8 cellular contexts compared by ENCODE assay signal in genomic region chr3:197730200-197730599, GRCh38. TPM values are rescaled to one million over a fixed set of nuclear protein-coding genes. Genes with fewer than 3 reads are reported as not detected.
DNase-seq lines count a peak whose midpoint lies in the region; ATAC-seq and TF ChIP-seq lines count a peak whose summit lies in the region.

No MANE protein-coding gene starts in this region.

- TF ChIP-seq CTCF in AG04450 (IDR thresholded peaks at IDR 0.05; ENCODE audit: low read depth, low read length) (no peak), GM23338 (conservative IDR thresholded peaks at IDR 0.05; ENCODE audit: low read depth in 2 of 2) (no peak), SK-N-SH (IDR thresholded peaks at IDR 0.05) (no peak), fibroblast of villous mesenchyme (IDR thresholded peaks at IDR 0.05; ENCODE audit: insufficient read depth, low read depth, low read length) (no peak), colonic mucosa (IDR thresholded peaks at IDR 0.05) (no peak)

- H3K9ac ChIP-seq in SK-N-SH (no peak overlapping the region), colonic mucosa (ENCODE audit: low read depth in 2 of 2, low read length in 2 of 2) (no peak overlapping the region)

- no peak overlapping the region for H3K4me2 ChIP-seq in GM23338
- H3K4me2 ChIP-seq in SK-N-SH = 0 out of 2 replicates have a peak overlapping the region, but pooled peaks have one; percentile 17

- H3K27me3 ChIP-seq in AG04450 (ENCODE audit: control insufficient read depth, insufficient read depth, low read length) (no peaks in the 10 kb centered on the region), GM23338 (ENCODE audit: insufficient read depth) (no peaks in the 10 kb centered on the region), SK-N-SH (ENCODE audit: insufficient read depth) (no peaks in the 10 kb centered on the region), colonic mucosa (no peaks in the 10 kb centered on the region)

- CTCF ChIA-PET in AG04450 (lab: Charles Lee) = no interaction called here
- CTCF ChIA-PET in SK-N-SH (lab: Yijun Ruan, JAX) = interaction anchor here (1.1 kb wide), 1 partner anchor 132 kb away, joined by 4 read pairs; no protein-coding TSS in a partner anchor

- H4K20me1 ChIP-seq in GM23338 (replicated peaks; ENCODE audit: insufficient read depth) (no peaks in the 10 kb centered on the region), SK-N-SH (ENCODE audit: insufficient read depth) (no peaks in the 10 kb centered on the region)

- peak overlapping the region; percentile 57 for H3K27ac ChIP-seq in AG04450 (ENCODE audit: low read depth, low read length)
- no peak overlapping the region for H3K27ac ChIP-seq in GM23338 (ENCODE audit: low read depth)
- peak overlapping the region in 1 of 2 experiments; percentile 22; a peak in 1 of 4 replicates for H3K27ac ChIP-seq in SK-N-SH (ENCODE audit: low read depth in 2 of 2, low read length in 1 of 2)
- no peak overlapping the region for H3K27ac ChIP-seq in colonic mucosa

- no peak for DNase-seq in AG04450 (ENCODE audit: low read depth, low spot score)
- DNase-seq in GM23338 (ENCODE audit: low spot score) = peak; percentile 39
- DNase-seq in SK-N-SH = no peak
- DNase-seq in fibroblast of villous mesenchyme (ENCODE audit: low read depth) = peak; percentile 79
- DNase-seq in DMS153 treated with DMSO at 0.1 percent for 48 hours (lab: John Stamatoyannopoulos, UW; ENCODE audit: unreplicated experiment) = no peak
- DNase-seq in colonic mucosa = no peak
- DNase-seq in stimulated activated naive CD4-positive, alpha-beta T cell treated with Interleukin-2 at 50 U/mL for 16 hours (lab: John Stamatoyannopoulos, UW) = no peak

- H3K4me1 Mint-ChIP-seq in GM23338 = peaks cover 10% of the 10 kb centered on the region

- POLR2A ChIA-PET in AG04450 (lab: Yijun Ruan, JAX) (interaction anchor here (0.7 kb wide), 1 partner anchor 19 kb away, joined by 7 read pairs; no protein-coding TSS in a partner anchor), SK-N-SH (lab: Yijun Ruan, JAX) (no interaction called here)

- no peak for TF ChIP-seq RAD21 in SK-N-SH (IDR thresholded peaks at IDR 0.05; ENCODE audit: low read length)

- 33% methylated on average over 2 of the region's 2 CpGs for WGBS in SK-N-SH (ENCODE audit: low lambda C conversion rate)

- H3K4me3 ChIP-seq in AG04450 (ENCODE audit: low read depth, low read length) (no peak overlapping the region), GM23338 (no peak overlapping the region), SK-N-SH (ENCODE audit: low read depth in 2 of 2, low read length in 1 of 2) (no peak overlapping the region), fibroblast of villous mesenchyme (ENCODE audit: low read depth, low read length) (no peak overlapping the region), colonic mucosa (no peak overlapping the region)

- no peaks in the 10 kb centered on the region for H3K36me3 ChIP-seq in GM23338 (ENCODE audit: insufficient read depth)
- no peaks in the 10 kb centered on the region for H3K36me3 ChIP-seq in SK-N-SH (replicated peaks in 1 of 2; ENCODE audit: control insufficient read depth in 1 of 2, insufficient read depth in 2 of 2, low read length in 1 of 2)
- H3K36me3 ChIP-seq in colonic mucosa = no peaks in the 10 kb centered on the region

- no peaks in the 10 kb centered on the region; the same call in 2 of the 3 replicates for H3K36me3 Mint-ChIP-seq in GM23338 (ENCODE audit: low read depth)

- H3K4me3 Mint-ChIP-seq in GM23338 = no peak overlapping the region

- H3K9me3 ChIP-seq in AG04450 (ENCODE audit: control insufficient read depth, insufficient read depth, low read length) (no peaks in the 10 kb centered on the region), SK-N-SH (no peaks in the 10 kb centered on the region), colonic mucosa (no peaks in the 10 kb centered on the region)

- H3K4me1 ChIP-seq in GM23338 (ENCODE audit: insufficient read depth) (0 out of 2 replicates have a peak, but pooled peaks cover 6% of the 10 kb centered on the region), SK-N-SH (ENCODE audit: control insufficient read depth in 1 of 2, insufficient read depth in 2 of 2, low read depth in 1 of 2, low read length in 1 of 2) (no peaks in the 10 kb centered on the region), colonic mucosa (peaks cover 4% of the 10 kb centered on the region)

- H3K9me2 ChIP-seq in GM23338 (ENCODE audit: insufficient read depth) (no peaks in the 10 kb centered on the region), SK-N-SH (no peaks in the 10 kb centered on the region)

- no peaks in the 10 kb centered on the region for H3K9me3 Mint-ChIP-seq in GM23338

- H3K79me2 ChIP-seq in GM23338 (replicated peaks; ENCODE audit: insufficient read depth) (peaks cover 29% of the 10 kb centered on the region), SK-N-SH (ENCODE audit: insufficient read depth) (peaks cover 53% of the 10 kb centered on the region)

- intact Hi-C loops in colonic mucosa (cut with DNase I) = no loop called here

- ATAC-seq in GM23338 = no peak
- no peak for ATAC-seq in GM18520 (IDR thresholded peaks at IDR 0.05; ENCODE audit: unreplicated experiment)

- H3K27ac Mint-ChIP-seq in GM23338 = no peak overlapping the region

- H3K27me3 Mint-ChIP-seq in GM23338 (ENCODE audit: insufficient read depth, low read depth, poor library complexity) = peaks cover 5% of the 10 kb centered on the region

- TF ChIP-seq EP300 in SK-N-SH (IDR thresholded peaks at IDR 0.05; ENCODE audit: borderline replicate concordance in 1 of 2, low read depth in 1 of 2, low read length in 1 of 2) = no peak

- H2AFZ ChIP-seq in GM23338 (no peak overlapping the region), SK-N-SH (ENCODE audit: low read depth) (no peak overlapping the region)

- H3F3A ChIP-seq in GM23338 (replicated peaks; ENCODE audit: low read depth) (no peaks in the 10 kb centered on the region), SK-N-SH (replicated peaks; ENCODE audit: insufficient read depth) (no peaks in the 10 kb centered on the region)

TF ChIP-seq in GM23338, 12 proteins besides CTCF, POLR2A, EP300 and RAD21:
- TF ChIP-seq EZH2phosphoT487 (IDR thresholded peaks at IDR 0.05; ENCODE audit: unreplicated experiment) = no peak
- TF ChIP-seq JUNB (IDR thresholded peaks at IDR 0.05; ENCODE audit: unreplicated experiment) = no peak
TF ChIP-seq in GM23338: peak in this region for 0.

TF ChIP-seq in SK-N-SH, 30 proteins besides CTCF, POLR2A, EP300 and RAD21:
- TF ChIP-seq FOXM1 (IDR thresholded peaks at IDR 0.05; ENCODE audit: low read depth) (no peak), POLR2AphosphoS5 (IDR thresholded peaks at IDR 0.05; ENCODE audit: low read depth, low read length) (no peak)

RNA-seq across cellular contexts. Expression of gene RUBCN, which starts 6.5 kb away (rescaled TPM):
- polyA plus RNA-seq in AG04450 (2011; rRNA removed) = 8.8 and 9.4 TPM in 2 replicates
- 19.7 and 20.0 TPM in 2 replicates for polyA minus RNA-seq in AG04450 (2011; rRNA and poly(A)+ RNA removed)
- total RNA-seq in GM23338 (2014; rRNA removed; shearing (Covaris generic)) = 23.8 and 33.2 TPM in 2 replicates
- 11.3 and 13.1 TPM in 2 replicates for polyA plus RNA-seq in GM23338 (2016; fragmentation: Nextera tagmentation; extraction: Ambion mirVana)
- 14.1 and 14.9 TPM in 2 replicates for polyA plus RNA-seq in SK-N-SH (2012; rRNA removed)
- 8.0 and 10.3 TPM in 2 replicates for polyA plus RNA-seq in SK-N-SH (2012; cell fraction: cytosol; rRNA removed)
- polyA plus RNA-seq in SK-N-SH (2012; cell fraction: nucleus; rRNA removed) = 24.1 and 28.9 TPM in 2 replicates
- 26.4 and 28.1 TPM in 2 replicates for total RNA-seq in fibroblast of villous mesenchyme
- 10 to 100 TPM; 16.8 to 18.7 TPM for total RNA-seq in colonic mucosa

RNA-seq across cellular contexts. Expression of gene FYTTD1, which starts 19.5 kb away (rescaled TPM):
- polyA plus RNA-seq in AG04450 (2011; rRNA removed) = 55.8 and 65.5 TPM in 2 replicates
- polyA minus RNA-seq in AG04450 (2011; rRNA and poly(A)+ RNA removed) = 28.6 and 44.8 TPM in 2 replicates
- total RNA-seq in GM23338 (2014; rRNA removed; shearing (Covaris generic)) = 13.7 and 24.7 TPM in 2 replicates
- 14.0 and 14.8 TPM in 2 replicates for polyA plus RNA-seq in GM23338 (2016; fragmentation: Nextera tagmentation; extraction: Ambion mirVana)
- 14.7 and 16.1 TPM in 2 replicates for polyA plus RNA-seq in SK-N-SH (2012; rRNA removed)
- polyA plus RNA-seq in SK-N-SH (2012; cell fraction: cytosol; rRNA removed) = 18.5 and 18.8 TPM in 2 replicates
- polyA plus RNA-seq in SK-N-SH (2012; cell fraction: nucleus; rRNA removed) = 8.7 and 13.1 TPM in 2 replicates
- total RNA-seq in fibroblast of villous mesenchyme = 43.5 and 58.3 TPM in 2 replicates
- total RNA-seq in colonic mucosa = 10 to 100 TPM; 27.1 to 37.7 TPM

Comparison
In these comparisons a context has a peak if more than half of its experiments do, and no peak if none do; other contexts are left out.
1. DNase-seq: peak in GM23338 (single experiment) and fibroblast of villous mesenchyme (single experiment); none in AG04450 (single experiment), SK-N-SH (single experiment), DMS153 treated with DMSO at 0.1 percent for 48 hours (single experiment), colonic mucosa (single experiment) and stimulated activated naive CD4-positive, alpha-beta T cell treated with Interleukin-2 at 50 U/mL for 16 hours (single experiment).